31 cellular contexts compared by ENCODE assay signal in the genomic region with DNA sequence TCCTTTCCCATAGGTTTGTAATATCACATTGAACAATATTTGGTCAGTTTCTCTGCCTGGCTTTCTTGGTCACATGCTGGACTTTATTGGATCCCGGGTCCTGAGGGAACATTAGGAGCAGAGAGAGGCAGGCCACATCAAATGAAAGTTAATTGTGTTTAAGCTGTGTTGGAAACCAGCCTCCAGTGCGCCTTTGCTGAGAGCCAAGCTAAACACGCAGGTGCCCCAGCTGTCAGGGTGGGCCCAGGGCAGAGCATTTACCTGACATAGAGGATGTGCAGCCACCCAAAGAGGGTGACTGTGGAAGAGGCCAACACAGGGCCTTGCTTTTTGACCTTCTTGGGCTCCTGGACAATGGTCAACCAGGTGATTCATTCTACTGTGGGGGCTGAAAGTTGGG.
"Had no signal": no experiment of that assay in that cellular context is flagged by ENCODE, and none has a peak within 500 bp of the region (broad histone marks: within the 10 kb centered on the region; RNA-seq: fewer than 3 reads in every experiment).

No MANE protein-coding gene starts in this region.

- H3K27me3 Mint-ChIP-seq: activated CD8-positive, alpha-beta memory T cell treated with anti-CD3 and anti-CD28 coated beads, Interleukin-2, amount 10 ng/mL, durations not matched to agents 7 days and 5 days; activated CD8-positive, alpha-beta T cell treated with anti-CD3 and anti-CD28 coated beads for 36 hours; activated naive CD8-positive, alpha-beta T cell treated with anti-CD3 and anti-CD28 coated beads, Interleukin-2, amount 10 ng/mL, durations not matched to agents 7 days and 5 days; activated T-cell treated with anti-CD3 and anti-CD28 coated beads, Interleukin-2, amount 50 U/mL, for 24 hours; central memory CD8-positive, alpha-beta T cell; effector memory CD8-positive, alpha-beta T cell had no signal

- H3K36me3 ChIP-seq: ascending aorta, brain microvascular endothelial cell, esophagus muscularis mucosa, gastrocnemius medialis, heart right ventricle, WERI-Rb-1 had no signal

- DNase-seq: activated B cell treated with CpG ODN at 0.5 μM for 24 hours; activated CD4-positive, alpha-beta T cell treated with anti-CD3 and anti-CD28 coated beads for 48 hours; activated CD4-positive, alpha-beta T cell treated with anti-CD3 and anti-CD28 coated beads, Interleukin-2, amount 50 U/mL, for 1 hour; activated CD4-positive, alpha-beta T cell treated with anti-CD3 and anti-CD28 coated beads, Interleukin-2, amount 50 U/mL, for 48 hours; activated CD8-positive, alpha-beta memory T cell treated with anti-CD3 and anti-CD28 coated beads, Interleukin-2, amount 10 ng/mL, durations not matched to agents 7 days and 5 days; activated CD8-positive, alpha-beta memory T cell treated with anti-CD3 and anti-CD28 coated beads, Interleukin-2, amount 50 U/mL, for 4 hours; activated CD8-positive, alpha-beta T cell treated with anti-CD3 and anti-CD28 coated beads for 36 hours; activated gamma-delta T cell; activated naive CD4-positive, alpha-beta T cell; activated naive CD4-positive, alpha-beta T cell treated with anti-CD3 and anti-CD28 coated beads, Interleukin-2, amount 10 ng/mL, durations not matched to agents 7 days and 5 days; activated naive CD8-positive, alpha-beta T cell treated with anti-CD3 and anti-CD28 coated beads, Interleukin-2, amount 10 ng/mL, durations not matched to agents 7 days and 5 days; activated T-cell treated with anti-CD3 and anti-CD28 coated beads, Interleukin-2, amount 50 U/mL, for 24 hours; activated T-cell treated with anti-CD3 and anti-CD28 coated beads, Interleukin-2, amount 50 U/mL, for 72 hours; brain microvascular endothelial cell; cortex of kidney; dermis blood vessel endothelial cell; effector CD4-positive, alpha-beta T cell; effector memory CD8-positive, alpha-beta T cell; erythroblast; foreskin keratinocyte; gastrocnemius medialis; heart right ventricle; T-helper 17 cell; T1000; WERI-Rb-1 had no signal

- H3K9me3 Mint-ChIP-seq: activated B cell treated with CpG ODN at 0.5 μM for 24 hours; activated CD8-positive, alpha-beta T cell treated with anti-CD3 and anti-CD28 coated beads for 36 hours; activated naive CD4-positive, alpha-beta T cell treated with anti-CD3 and anti-CD28 coated beads, Interleukin-2, amount 10 ng/mL, durations not matched to agents 7 days and 5 days; activated naive CD8-positive, alpha-beta T cell treated with anti-CD3 and anti-CD28 coated beads, Interleukin-2, amount 10 ng/mL, durations not matched to agents 7 days and 5 days; activated T-cell treated with anti-CD3 and anti-CD28 coated beads, Interleukin-2, amount 50 U/mL, for 24 hours; central memory CD8-positive, alpha-beta T cell; T-helper 2 cell treated with Interferon-gamma antibody and Interleukin-4, amounts not matched to agents 5 μg/mL and 100 μg/mL, for 36 hours had no signal

- H3K4me3 Mint-ChIP-seq: activated B cell treated with CpG ODN at 0.5 μM for 24 hours; activated CD8-positive, alpha-beta memory T cell treated with anti-CD3 and anti-CD28 coated beads, Interleukin-2, amount 10 ng/mL, durations not matched to agents 7 days and 5 days; activated CD8-positive, alpha-beta T cell treated with anti-CD3 and anti-CD28 coated beads for 36 hours; activated naive CD4-positive, alpha-beta T cell treated with anti-CD3 and anti-CD28 coated beads, Interleukin-2, amount 10 ng/mL, durations not matched to agents 7 days and 5 days; activated naive CD8-positive, alpha-beta T cell treated with anti-CD3 and anti-CD28 coated beads, Interleukin-2, amount 10 ng/mL, durations not matched to agents 7 days and 5 days; activated T-cell treated with anti-CD3 and anti-CD28 coated beads, Interleukin-2, amount 50 U/mL, for 24 hours; activated T-cell treated with anti-CD3 and anti-CD28 coated beads, Interleukin-2, amount 50 U/mL, for 72 hours; central memory CD8-positive, alpha-beta T cell; effector memory CD8-positive, alpha-beta T cell; T-helper 17 cell; T-helper 2 cell treated with Interferon-gamma antibody and Interleukin-4, amounts not matched to agents 5 μg/mL and 100 μg/mL, for 36 hours had no signal

- H3K27ac Mint-ChIP-seq: activated B cell treated with CpG ODN at 0.5 μM for 24 hours; activated CD8-positive, alpha-beta memory T cell treated with anti-CD3 and anti-CD28 coated beads, Interleukin-2, amount 10 ng/mL, durations not matched to agents 7 days and 5 days; activated CD8-positive, alpha-beta T cell treated with anti-CD3 and anti-CD28 coated beads for 36 hours; activated naive CD4-positive, alpha-beta T cell treated with anti-CD3 and anti-CD28 coated beads, Interleukin-2, amount 10 ng/mL, durations not matched to agents 7 days and 5 days; activated naive CD4-positive, alpha-beta T cell treated with anti-CD3 and anti-CD28 coated beads, Interleukin-2, amount 50 U/mL, for 72 hours; activated naive CD8-positive, alpha-beta T cell treated with anti-CD3 and anti-CD28 coated beads, Interleukin-2, amount 10 ng/mL, durations not matched to agents 7 days and 5 days; activated T-cell treated with anti-CD3 and anti-CD28 coated beads, Interleukin-2, amount 50 U/mL, for 24 hours; activated T-cell treated with anti-CD3 and anti-CD28 coated beads, Interleukin-2, amount 50 U/mL, for 72 hours; effector memory CD8-positive, alpha-beta T cell; T-helper 17 cell; T-helper 2 cell treated with Interferon-gamma antibody and Interleukin-4, amounts not matched to agents 5 μg/mL and 100 μg/mL, for 36 hours had no signal

- H3K27ac ChIP-seq: ascending aorta, brain microvascular endothelial cell, esophagus muscularis mucosa, foreskin keratinocyte, gastrocnemius medialis, heart right ventricle, hepatocyte, WERI-Rb-1 had no signal

- H3K4me1 Mint-ChIP-seq: activated B cell treated with CpG ODN at 0.5 μM for 24 hours; activated CD8-positive, alpha-beta memory T cell treated with anti-CD3 and anti-CD28 coated beads, Interleukin-2, amount 10 ng/mL, durations not matched to agents 7 days and 5 days; activated naive CD4-positive, alpha-beta T cell treated with anti-CD3 and anti-CD28 coated beads, Interleukin-2, amount 10 ng/mL, durations not matched to agents 7 days and 5 days; activated naive CD8-positive, alpha-beta T cell treated with anti-CD3 and anti-CD28 coated beads, Interleukin-2, amount 10 ng/mL, durations not matched to agents 7 days and 5 days; central memory CD8-positive, alpha-beta T cell; T-helper 17 cell had no signal

- H3K27me3 ChIP-seq: ascending aorta, brain microvascular endothelial cell, esophagus muscularis mucosa, gastrocnemius medialis, heart right ventricle, hepatocyte had no signal

- H3K4me2 ChIP-seq: hepatocyte had no signal

- H3K36me3 Mint-ChIP-seq: activated CD8-positive, alpha-beta memory T cell treated with anti-CD3 and anti-CD28 coated beads, Interleukin-2, amount 10 ng/mL, durations not matched to agents 7 days and 5 days; activated naive CD4-positive, alpha-beta T cell treated with anti-CD3 and anti-CD28 coated beads, Interleukin-2, amount 10 ng/mL, durations not matched to agents 7 days and 5 days; activated naive CD4-positive, alpha-beta T cell treated with anti-CD3 and anti-CD28 coated beads, Interleukin-2, amount 50 U/mL, for 72 hours; activated naive CD8-positive, alpha-beta T cell treated with anti-CD3 and anti-CD28 coated beads, Interleukin-2, amount 10 ng/mL, durations not matched to agents 7 days and 5 days had no signal

- H3K4me1 ChIP-seq: gastrocnemius medialis had no signal

- H3K9me3 ChIP-seq: ascending aorta, esophagus muscularis mucosa, gastrocnemius medialis, heart right ventricle had no signal

- H3K4me3 ChIP-seq: ascending aorta, esophagus muscularis mucosa, gastrocnemius medialis, heart right ventricle, hepatocyte had no signal
